Comparison of ENCODE assay signal across 1 cellular context in genomic region chr9:124813041-124813440, GRCh38.
TF ChIP-seq lines count a peak whose summit lies in the region.

No MANE protein-coding gene starts in this region.

TF ChIP-seq in HCT116, 20 proteins besides CTCF, POLR2A, EP300 and RAD21 (continued from another document):
- TF ChIP-seq, protein P1, sequence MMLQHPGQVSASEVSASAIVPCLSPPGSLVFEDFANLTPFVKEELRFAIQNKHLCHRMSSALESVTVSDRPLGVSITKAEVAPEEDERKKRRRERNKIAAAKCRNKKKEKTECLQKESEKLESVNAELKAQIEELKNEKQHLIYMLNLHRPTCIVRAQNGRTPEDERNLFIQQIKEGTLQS (IDR thresholded peaks at IDR 0.05) = no peak
- TF ChIP-seq, protein P2, sequence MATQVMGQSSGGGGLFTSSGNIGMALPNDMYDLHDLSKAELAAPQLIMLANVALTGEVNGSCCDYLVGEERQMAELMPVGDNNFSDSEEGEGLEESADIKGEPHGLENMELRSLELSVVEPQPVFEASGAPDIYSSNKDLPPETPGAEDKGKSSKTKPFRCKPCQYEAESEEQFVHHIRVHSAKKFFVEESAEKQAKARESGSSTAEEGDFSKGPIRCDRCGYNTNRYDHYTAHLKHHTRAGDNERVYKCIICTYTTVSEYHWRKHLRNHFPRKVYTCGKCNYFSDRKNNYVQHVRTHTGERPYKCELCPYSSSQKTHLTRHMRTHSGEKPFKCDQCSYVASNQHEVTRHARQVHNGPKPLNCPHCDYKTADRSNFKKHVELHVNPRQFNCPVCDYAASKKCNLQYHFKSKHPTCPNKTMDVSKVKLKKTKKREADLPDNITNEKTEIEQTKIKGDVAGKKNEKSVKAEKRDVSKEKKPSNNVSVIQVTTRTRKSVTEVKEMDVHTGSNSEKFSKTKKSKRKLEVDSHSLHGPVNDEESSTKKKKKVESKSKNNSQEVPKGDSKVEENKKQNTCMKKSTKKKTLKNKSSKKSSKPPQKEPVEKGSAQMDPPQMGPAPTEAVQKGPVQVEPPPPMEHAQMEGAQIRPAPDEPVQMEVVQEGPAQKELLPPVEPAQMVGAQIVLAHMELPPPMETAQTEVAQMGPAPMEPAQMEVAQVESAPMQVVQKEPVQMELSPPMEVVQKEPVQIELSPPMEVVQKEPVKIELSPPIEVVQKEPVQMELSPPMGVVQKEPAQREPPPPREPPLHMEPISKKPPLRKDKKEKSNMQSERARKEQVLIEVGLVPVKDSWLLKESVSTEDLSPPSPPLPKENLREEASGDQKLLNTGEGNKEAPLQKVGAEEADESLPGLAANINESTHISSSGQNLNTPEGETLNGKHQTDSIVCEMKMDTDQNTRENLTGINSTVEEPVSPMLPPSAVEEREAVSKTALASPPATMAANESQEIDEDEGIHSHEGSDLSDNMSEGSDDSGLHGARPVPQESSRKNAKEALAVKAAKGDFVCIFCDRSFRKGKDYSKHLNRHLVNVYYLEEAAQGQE (IDR thresholded peaks at IDR 0.05; ENCODE audit: low read depth) = no peak
- TF ChIP-seq POLR2AphosphoS5 (IDR thresholded peaks at IDR 0.05; ENCODE audit: low read depth, low read length) (no peak), SRF (IDR thresholded peaks at IDR 0.05; ENCODE audit: low read depth) (no peak), YY1 (IDR thresholded peaks at IDR 0.05; ENCODE audit: extremely low read depth, insufficient replicate concordance, low read depth, low read length) (no peak)
TF ChIP-seq in HCT116: peak in this region for 0.
